In the genomic region with DNA sequence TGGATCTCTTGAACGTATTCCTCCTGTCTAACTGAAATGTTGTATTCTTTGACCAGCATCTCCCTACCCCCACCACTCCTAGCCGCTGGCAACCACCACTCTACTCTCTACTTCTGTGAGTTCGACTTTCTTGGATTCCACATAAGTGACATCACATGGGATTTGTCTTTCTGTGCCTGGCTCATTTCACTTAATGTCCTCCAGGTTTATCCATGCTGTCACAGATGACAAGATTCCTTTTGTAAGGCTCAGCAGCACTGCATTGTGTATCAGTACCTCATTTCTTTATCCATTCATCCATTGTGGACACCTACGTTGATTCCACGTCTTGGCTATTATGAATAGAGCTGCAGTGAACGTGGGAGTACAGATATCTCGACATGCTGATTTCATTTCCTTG, we compare ENCODE assay signal across 14 cellular contexts.
"Had no signal": no experiment of that assay in that cellular context is flagged by ENCODE, and none has a peak within 500 bp of the region (broad histone marks: within the 10 kb centered on the region; RNA-seq: fewer than 3 reads in every experiment).

No MANE protein-coding gene starts in this region.

- H3K9me3 ChIP-seq: body of pancreas, esophagus muscularis mucosa, ovary, sigmoid colon, spleen, stomach, testis had no signal

- DNase-seq: activated CD4-positive, alpha-beta T cell treated with anti-CD3 and anti-CD28 coated beads, Interleukin-2, amount 50 U/mL, for 48 hours; activated naive CD4-positive, alpha-beta T cell treated with anti-CD3 and anti-CD28 coated beads, Interleukin-2, amount 50 U/mL, for 16 hours; body of pancreas; caudate nucleus; foreskin fibroblast; glutamatergic neuron; ovary; sigmoid colon; spleen; T-helper 1 cell; testis; WERI-Rb-1 had no signal

- H3K36me3 ChIP-seq: ovary had no signal

- H3K27me3 ChIP-seq: body of pancreas, esophagus muscularis mucosa, ovary, sigmoid colon, spleen, stomach, testis had no signal

- H3K27ac ChIP-seq: body of pancreas, esophagus muscularis mucosa, ovary, sigmoid colon, testis, WERI-Rb-1 had no signal

- H3K4me1 ChIP-seq: sigmoid colon had no signal

- H3K4me3 ChIP-seq: body of pancreas, esophagus muscularis mucosa, ovary, sigmoid colon, spleen, stomach, testis had no signal
